ENCODE assay signal across 9 cellular contexts in genomic region chr2:9842487-9843228, GRCh38. TPM values are rescaled to one million over a fixed set of nuclear protein-coding genes. Genes with fewer than 3 reads are reported as not detected.
DNase-seq lines count a peak whose midpoint lies in the region; ATAC-seq, FAIRE-seq and TF ChIP-seq lines count a peak whose summit lies in the region.
"Had no signal": no experiment of that assay in that cellular context is flagged by ENCODE, and none has a peak within 500 bp of the region (broad histone marks: within the 10 kb centered on the region; RNA-seq: fewer than 3 reads in every experiment).

No MANE protein-coding gene starts in this region.

- ATAC-seq in left colon, result no peak

- peak overlapping the region; percentile 94 for H3K9ac ChIP-seq in adipocyte (ENCODE audit: low read length)
- H3K9ac ChIP-seq in kidney (ENCODE audit: low read length in 2 of 2), result peak overlapping the region; percentile 65 to 74

- intact Hi-C loops in kidney (cut with DNase I), result no loop called here
- intact Hi-C loops in left colon (cut with DNase I, micrococcal nuclease), result no loop called here

- FAIRE-seq in kidney (lab: Jason Lieb, UNC) (no peak), H54 (lab: Jason Lieb, UNC) (no peak)
- FAIRE-seq: endometrium had no signal

- DNase-seq in NCI-H748 (lab: John Stamatoyannopoulos, UW; ENCODE audit: unreplicated experiment), result peak; percentile 13
- no peak for DNase-seq in NCI-H748 treated with DMSO at 0.1 percent for 48 hours (lab: John Stamatoyannopoulos, UW)
- no peak for DNase-seq in adipocyte (ENCODE audit: low read depth)
- DNase-seq in kidney, result no peak
- DNase-seq in substantia nigra (lab: John Stamatoyannopoulos, UW), result peak in 1 of 49 donors; percentile 39
- no peak for DNase-seq in H54 (ENCODE audit: insufficient read length, low spot score)
- DNase-seq in left colon, result no peak
- no peak for DNase-seq in SKM-1 treated with dmso at 0.1 percent for 144 hours (lab: John Stamatoyannopoulos, UW; ENCODE audit: unreplicated experiment)

- H3K4me1 ChIP-seq in adipocyte (ENCODE audit: control insufficient read depth, insufficient read depth, low read length) (peaks cover 8% of the 10 kb centered on the region), kidney (ENCODE audit: control insufficient read depth in 1 of 2, insufficient read depth in 1 of 2, low read depth in 1 of 2, low read length in 2 of 2) (peaks cover 7 to 11% of the 10 kb centered on the region in 2 donors)

- H3K9me3 ChIP-seq in adipocyte (ENCODE audit: control insufficient read depth, low read length), result no peaks in the 10 kb centered on the region
- no peaks in the 10 kb centered on the region for H3K9me3 ChIP-seq in kidney (ENCODE audit: control insufficient read depth in 1 of 2, low read length in 2 of 2)

- H3K4me3 ChIP-seq in adipocyte (ENCODE audit: low read length), result peak overlapping the region; percentile 86
- peak overlapping the region; percentile 72 to 95 for H3K4me3 ChIP-seq in kidney (ENCODE audit: low read length in 2 of 2)

- no peaks in the 10 kb centered on the region for H3K27me3 ChIP-seq in adipocyte (replicated peaks; ENCODE audit: control insufficient read depth, insufficient read depth, low read length)

- H3K36me3 ChIP-seq in adipocyte (ENCODE audit: control insufficient read depth, insufficient read depth, low read length, severe bottlenecking) (peaks cover 6% of the 10 kb centered on the region), kidney (ENCODE audit: control insufficient read depth in 1 of 2, insufficient read depth in 2 of 2, low read length in 2 of 2) (peaks cover 3 to 7% of the 10 kb centered on the region in 2 donors)

- no peak for TF ChIP-seq CTCF in kidney (IDR thresholded peaks at IDR 0.05; ENCODE audit: borderline replicate concordance, extremely low read depth, insufficient read depth)

- H3K27ac ChIP-seq in kidney (ENCODE audit: low read depth in 2 of 2, low read length in 2 of 2), result peak overlapping the region; percentile 87 to 91
- peak overlapping the region; percentile 75 for H3K27ac ChIP-seq in substantia nigra (ENCODE audit: low read depth, low read length, poor library complexity, severe bottlenecking)

- TF ChIP-seq POLR2A in H54 (IDR thresholded peaks at IDR 0.05; ENCODE audit: low read depth, low read length), result no peak; the same call in 1 of the 2 replicates

RNA-seq across cellular contexts. Expression of gene TAF1B, which starts 0.6 kb away (rescaled TPM):
- total RNA-seq in kidney (27.7 TPM), left colon (10 to 100 TPM in 1 of 2 donors, 1 to 10 TPM in 1; 9.0 to 11.9 TPM)
- polyA plus RNA-seq in kidney (ENCODE audit: insufficient read depth, low read depth, low replicate concordance), result 8.8 TPM
